ENCODE assay signal across 1 cellular context in the genomic region with DNA sequence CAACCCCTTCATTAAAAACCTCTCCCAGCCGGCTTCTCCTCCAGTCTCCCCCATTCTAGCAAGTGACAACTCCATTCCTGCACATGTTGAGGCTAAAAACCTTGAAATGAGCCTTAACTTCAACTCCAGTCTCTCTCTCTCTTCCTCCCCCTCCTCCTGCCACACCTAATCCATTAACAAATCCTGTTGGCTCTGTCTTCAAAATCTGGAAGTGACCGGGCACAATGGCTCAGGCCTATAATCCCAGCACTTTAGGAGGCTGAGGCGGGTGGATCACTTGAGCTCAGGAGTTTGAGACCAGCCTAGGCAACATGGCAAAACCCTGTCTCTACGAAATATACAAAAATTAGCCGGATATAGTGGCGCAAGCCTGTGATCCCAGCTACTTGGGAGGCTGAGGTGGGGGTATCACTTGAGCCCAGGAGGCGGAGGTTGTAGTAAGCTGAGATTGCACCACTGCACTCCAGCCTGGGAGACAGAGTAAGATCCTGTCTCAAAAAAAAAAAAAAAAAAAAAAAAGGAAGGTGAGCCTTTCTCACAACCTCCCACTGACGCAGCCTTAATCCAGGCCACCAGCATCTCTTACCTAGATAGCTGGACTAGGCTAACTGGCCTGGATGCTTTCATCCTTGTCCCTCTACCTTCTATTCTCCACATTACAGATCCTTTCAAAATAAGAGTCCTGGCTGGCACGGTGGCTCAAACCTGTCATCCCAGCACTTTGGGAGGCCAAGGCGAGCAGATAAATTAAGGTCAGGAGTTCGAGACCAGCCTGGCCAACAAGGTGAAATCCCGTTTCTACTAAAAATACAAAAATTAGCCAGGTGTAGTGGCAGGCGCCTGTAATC.
TF ChIP-seq lines count a peak whose summit lies in the region.

No MANE protein-coding gene starts in this region.

TF ChIP-seq in K562, 482 proteins besides CTCF, POLR2A, EP300 and RAD21:
- TF ChIP-seq MYNN (IDR thresholded peaks at IDR 0.05): peak; percentile 100
- TF ChIP-seq MYNN (CRISPR knock-in tag; IDR thresholded peaks at IDR 0.05): peak; percentile 98
